ENCODE assay signal across 24 cellular contexts in the genomic region with DNA sequence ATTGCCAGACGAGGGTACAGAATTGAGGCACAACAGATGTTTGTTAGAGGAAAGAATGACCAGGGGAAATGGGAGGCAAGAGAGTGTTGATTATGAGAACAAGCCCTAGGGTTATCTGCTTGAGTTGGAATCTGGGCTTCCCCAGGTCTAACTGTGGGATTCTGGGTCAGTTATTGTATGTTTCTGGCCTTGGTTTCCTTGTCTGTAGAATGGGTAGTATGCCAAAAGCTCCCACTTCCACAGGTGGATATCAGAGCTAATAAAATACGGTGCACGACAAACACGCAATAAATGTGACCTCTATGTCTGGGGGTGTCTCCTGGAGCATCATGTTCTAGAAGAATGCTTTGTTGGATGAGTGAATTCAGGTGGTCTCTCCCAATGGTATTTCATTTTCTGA. TPM values are rescaled to one million over a fixed set of nuclear protein-coding genes. Genes with fewer than 3 reads are reported as not detected.
A peak's percentile ranks its signal among the peaks of the same experiment; 100 is the strongest.
DNase-seq lines count a peak whose midpoint lies in the region; ATAC-seq and TF ChIP-seq lines count a peak whose summit lies in the region.
"Had no signal": no experiment of that assay in that cellular context is flagged by ENCODE, and none has a peak within 500 bp of the region (broad histone marks: within the 10 kb centered on the region; RNA-seq: fewer than 3 reads in every experiment).

No MANE protein-coding gene starts in this region.

- no peak for TF ChIP-seq CTCF in HCT116 (IDR thresholded peaks at IDR 0.05 in 2 of 3, conservative IDR thresholded peaks at IDR 0.05 in 1 of 3; ENCODE audit: borderline replicate concordance in 1 of 3, insufficient read depth in 1 of 3, low read depth in 2 of 3, low read length in 2 of 3)
- no peak for TF ChIP-seq CTCF in mammary epithelial cell (conservative IDR thresholded peaks at IDR 0.05 in 1 of 2, IDR thresholded peaks at IDR 0.05 in 1 of 2; ENCODE audit: extremely low read depth in 1 of 2, insufficient read depth in 1 of 2, low read depth in 1 of 2, low read length in 2 of 2)
- TF ChIP-seq CTCF in transverse colon (IDR thresholded peaks at IDR 0.05): no peak
- no peak for TF ChIP-seq CTCF in brain microvascular endothelial cell (IDR thresholded peaks at IDR 0.05; ENCODE audit: low read depth, low read length, missing control alignments)

- 0 out of 4 replicates have a peak, but pooled peaks cover 0 to 4% of the 10 kb centered on the region in 2 experiments for H3K36me3 ChIP-seq in HCT116 (ENCODE audit: control insufficient read depth in 1 of 2, insufficient read depth in 2 of 2, low read length in 2 of 2)
- no peaks in the 10 kb centered on the region for H3K36me3 ChIP-seq in mammary epithelial cell (ENCODE audit: insufficient read depth, low read length)
- H3K36me3 ChIP-seq in mucosa of rectum (ENCODE audit: control insufficient read depth in 2 of 2, insufficient read depth in 2 of 2, low read length in 2 of 2): peaks cover 0 to 3% of the 10 kb centered on the region in 2 donors
- no peaks in the 10 kb centered on the region for H3K36me3 ChIP-seq in transverse colon
- no peaks in the 10 kb centered on the region for H3K36me3 ChIP-seq in brain microvascular endothelial cell (replicated peaks)
- H3K36me3 ChIP-seq: SJSA1 had no signal

- WGBS in mammary epithelial cell (ENCODE audit: low coverage, missing lambda C conversion rate): 94% methylated on average over 4 of the region's 4 CpGs
- 49 to 57% methylated on average over 3 to 4 of the region's 4 CpGs for WGBS in transverse colon (ENCODE audit: low coverage in 1 of 2), 2 donors

- no peak overlapping the region for H3K9ac ChIP-seq in HCT116 (ENCODE audit: low read length)
- H3K9ac ChIP-seq in mammary epithelial cell (ENCODE audit: insufficient read depth, low read length): no peak overlapping the region
- peak overlapping the region; percentile 68 to 80 for H3K9ac ChIP-seq in mucosa of rectum (ENCODE audit: low read depth in 1 of 2, low read length in 2 of 2)

- POLR2A ChIA-PET in HCT116 (lab: Charles Lee): interaction anchor here (0.8 kb wide), 1 partner anchor 25 kb away, joined by 3 read pairs; no protein-coding TSS in a partner anchor

- no peak for DNase-seq in HCT116 (ENCODE audit: low read depth, low spot score)
- DNase-seq in mammary epithelial cell: no peak
- no peak for DNase-seq in transverse colon
- DNase-seq in brain microvascular endothelial cell: no peak
- no peak for DNase-seq in NCI-H2029 treated with DMSO at 0.1 percent for 48 hours (lab: John Stamatoyannopoulos, UW)
- DNase-seq in NCI-H1048 (lab: John Stamatoyannopoulos, UW): no peak
- DNase-seq: Caco-2; CD4-positive, alpha-beta memory T cell; DND-41; H7; HFFc6; KBM-7; NCI-H1092 treated with DMSO at 0.1 percent for 48 hours; NCI-H1436 treated with DMSO at 0.1 percent for 48 hours; NCI-H1930; NCI-H226; NCI-H748 treated with DMSO at 0.1 percent for 48 hours; NK-92 treated with Interleukin-12 subunit alpha and Interleukin-12 subunit beta, amount 100 ng/mL, for 24 hours had no signal

- H3K4me2 ChIP-seq in HCT116 (ENCODE audit: low read length): peak overlapping the region; percentile 70; the same call in 1 of the 2 replicates
- H3K4me2 ChIP-seq in mammary epithelial cell (ENCODE audit: insufficient read depth, low read depth, low read length): no peak overlapping the region

- ATAC-seq in HCT116: no peak
- ATAC-seq: GM12878, Right ventricle myocardium inferior had no signal

- TF ChIP-seq EP300 in transverse colon (IDR thresholded peaks at IDR 0.05; ENCODE audit: low read depth): no peak

- no peaks in the 10 kb centered on the region for H3K9me2 ChIP-seq in HCT116 (ENCODE audit: insufficient read depth)

- H2AFZ ChIP-seq in HCT116 (ENCODE audit: low read depth, low read length, poor library complexity, severe bottlenecking): no peak overlapping the region
- no peak overlapping the region for H2AFZ ChIP-seq in mammary epithelial cell (ENCODE audit: low read depth, low read length)

- H3K27ac ChIP-seq in HCT116 (ENCODE audit: low read depth, low read length) (peak overlapping the region; percentile 73; the same call in 1 of the 2 replicates), mammary epithelial cell (ENCODE audit: insufficient read depth, low read depth, low read length) (no peak overlapping the region), mucosa of rectum (ENCODE audit: low read depth in 2 of 2, low read length in 2 of 2) (peak overlapping the region; percentile 87 to 90), transverse colon (peak overlapping the region; percentile 66 to 94 (median 74)), brain microvascular endothelial cell (no peak overlapping the region)
- H3K27ac ChIP-seq: SJSA1 had no signal

- H4K20me1 ChIP-seq in HCT116 (ENCODE audit: insufficient read depth) (no peaks in the 10 kb centered on the region), mammary epithelial cell (ENCODE audit: insufficient read depth, low read length) (no peaks in the 10 kb centered on the region)

- H3K4me1 ChIP-seq in HCT116 (ENCODE audit: control insufficient read depth in 1 of 2, insufficient read depth in 2 of 2, low read length in 2 of 2) (peaks cover 23 to 73% of the 10 kb centered on the region in 2 experiments), mammary epithelial cell (ENCODE audit: insufficient read depth, low read length) (no peaks in the 10 kb centered on the region), mucosa of rectum (ENCODE audit: control insufficient read depth in 2 of 2, insufficient read depth in 2 of 2, low read length in 2 of 2) (peaks cover 16 to 32% of the 10 kb centered on the region in 2 donors), transverse colon (peaks cover 0 to 29% (median 23%) of the 10 kb centered on the region in 4 donors)
- H3K4me1 ChIP-seq: Caco-2, SJSA1 had no signal

- no peaks in the 10 kb centered on the region for H3K27me3 ChIP-seq in HCT116 (ENCODE audit: insufficient read depth, low read length)
- no peaks in the 10 kb centered on the region for H3K27me3 ChIP-seq in mammary epithelial cell (ENCODE audit: insufficient read depth, low read length)
- no peaks in the 10 kb centered on the region for H3K27me3 ChIP-seq in mucosa of rectum (ENCODE audit: control insufficient read depth in 2 of 2, insufficient read depth in 2 of 2, low read length in 2 of 2)
- no peaks in the 10 kb centered on the region for H3K27me3 ChIP-seq in transverse colon
- H3K27me3 ChIP-seq in brain microvascular endothelial cell (replicated peaks): no peaks in the 10 kb centered on the region

- in situ Hi-C loops in mammary epithelial cell (cut with MboI; ENCODE audit: low sequenced_read_pairs in 2 of 2): no loop called here
- in situ Hi-C loops in transverse colon (cut with MboI; ENCODE audit: low pct_ligation_motif_present in 1 of 4, low pct_unique_long_range_greater_than_20kb in 1 of 4, low sequenced_read_pairs in 3 of 4): no loop called here
- in situ Hi-C loops in brain microvascular endothelial cell (cut with HindIII; ENCODE audit: low pct_ligation_motif_present, low sequenced_read_pairs): no loop called here

- TF ChIP-seq POLR2A in HCT116 (IDR thresholded peaks at IDR 0.05; ENCODE audit: borderline replicate concordance, extremely low read depth, insufficient read depth, insufficient read length) (no peak), transverse colon (IDR thresholded peaks at IDR 0.05) (no peak)

- H3K9me3 ChIP-seq in HCT116 (ENCODE audit: control insufficient read depth in 1 of 2, insufficient read depth in 1 of 2, low read depth in 1 of 2, low read length in 2 of 2): no peaks in the 10 kb centered on the region; a peak in 1 of 4 replicates
- H3K9me3 ChIP-seq in mammary epithelial cell (replicated peaks; ENCODE audit: insufficient read depth, low read length): no peaks in the 10 kb centered on the region
- H3K9me3 ChIP-seq in mucosa of rectum (ENCODE audit: control insufficient read depth in 2 of 2, low read length in 2 of 2): no peaks in the 10 kb centered on the region
- H3K9me3 ChIP-seq in transverse colon: no peaks in the 10 kb centered on the region
- H3K9me3 ChIP-seq: Caco-2, SJSA1 had no signal

- BruUV-seq in HCT116 (replicated peaks; lab: Mats Ljungman, UMichigan) (no TSS peak), mammary epithelial cell (replicated peaks; lab: Mats Ljungman, UMichigan) (TSS peak; percentile 53)

- intact Hi-C loops in HCT116 (cut with micrococcal nuclease): loop anchor here (5.0 kb wide), 1 partner anchor 104 kb away; a partner anchor contains a TSS
- intact Hi-C loops in mammary epithelial cell (cut with micrococcal nuclease): no loop called here
- intact Hi-C loops in transverse colon (cut with DNase I; ENCODE audit: low total_unique reads): no loop called here

- CTCF ChIA-PET in HCT116 (lab: Charles Lee) (interaction anchor here (1.9 kb wide), 1 partner anchor 84 kb away, joined by 14 read pairs; no protein-coding TSS in a partner anchor), mammary epithelial cell (lab: Charles Lee; ENCODE audit: low non-redundant PET) (no interaction called here)

- dilution Hi-C loops in mammary epithelial cell (cut with HindIII; ENCODE audit: low sequenced_read_pairs): no loop called here

- no peak for TF ChIP-seq RAD21 in HCT116 (IDR thresholded peaks at IDR 0.05; ENCODE audit: low read depth)

- H3K79me2 ChIP-seq in HCT116 (ENCODE audit: insufficient read depth, low read length) (no peaks in the 10 kb centered on the region), mammary epithelial cell (ENCODE audit: insufficient read depth, low read length) (no peaks in the 10 kb centered on the region)

- RAD21 ChIA-PET in HCT116 (lab: Charles Lee; ENCODE audit: low non-redundant PET in 1 of 2, low total read pairs in 2 of 2, uncharacterized antibody in 2 of 2, unreplicated experiment in 2 of 2): interaction anchor here in 1 of 2 experiments (0.6 to 1.5 kb wide), 2 partner anchors 13 to 85 kb away, joined by 3 to 4 read pairs; no protein-coding TSS in a partner anchor

- H3K4me3 ChIP-seq in HCT116 (replicated peaks in 1 of 2; ENCODE audit: low read depth in 1 of 2, low read length in 2 of 2) (no peak overlapping the region), mammary epithelial cell (replicated peaks in 1 of 3; ENCODE audit: insufficient read depth in 1 of 3, low read depth in 2 of 3, low read length in 3 of 3) (no peak overlapping the region), mucosa of rectum (ENCODE audit: low read length in 2 of 2) (peak overlapping the region; percentile 75), transverse colon (peak overlapping the region in 2 of 4 donors; percentile 29 to 44), brain microvascular endothelial cell (ENCODE audit: low read depth, low read length) (no peak overlapping the region)
- H3K4me3 ChIP-seq: GM12878, SJSA1 had no signal

TF ChIP-seq in HCT116, 20 proteins besides CTCF, POLR2A, EP300 and RAD21 (continues in another document):
- TF ChIP-seq, protein P1, sequence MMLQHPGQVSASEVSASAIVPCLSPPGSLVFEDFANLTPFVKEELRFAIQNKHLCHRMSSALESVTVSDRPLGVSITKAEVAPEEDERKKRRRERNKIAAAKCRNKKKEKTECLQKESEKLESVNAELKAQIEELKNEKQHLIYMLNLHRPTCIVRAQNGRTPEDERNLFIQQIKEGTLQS (IDR thresholded peaks at IDR 0.05): no peak
- TF ChIP-seq POLR2AphosphoS5 (IDR thresholded peaks at IDR 0.05; ENCODE audit: low read depth, low read length): no peak

RNA-seq across cellular contexts. Expression of a gene that starts 0.5 kb away (rescaled TPM):
- 15.7 TPM for total RNA-seq in HCT116 (2021; ENCODE audit: unreplicated experiment)
- polyA plus RNA-seq in HCT116 (2012): 11.9 and 12.7 TPM in 2 replicates
- total RNA-seq in mammary epithelial cell: under 1 TPM in 1 of 2 donors, not detected in 1; 0.33 TPM
- 0.11 TPM for polyA plus RNA-seq in mammary epithelial cell
- polyA minus RNA-seq in mammary epithelial cell: not detected
- 10 to 100 TPM; 14.5 to 94.6 (median 82.4) TPM for total RNA-seq in transverse colon
- total RNA-seq: CD4-positive, alpha-beta memory T cell; GM12878; OCI-LY7; Right ventricle myocardium inferior; SJSA1 had no signal
- polyA plus RNA-seq: BJ had no signal

Comparison
In these comparisons a context has a peak if more than half of its experiments do, and no peak if none do; other contexts are left out.
1. H3K27ac ChIP-seq: peak in HCT116 (single experiment), mucosa of rectum (2 of 2) and transverse colon (4 of 4); none in mammary epithelial cell (single experiment) and brain microvascular endothelial cell (single experiment).
2. H3K4me3 ChIP-seq: peak in mucosa of rectum (2 of 2); none in HCT116 (0 of 2), mammary epithelial cell (0 of 3) and brain microvascular endothelial cell (single experiment).
3. H3K9ac ChIP-seq: peak in mucosa of rectum (2 of 2); none in HCT116 (single experiment) and mammary epithelial cell (single experiment).
4. RNA of a gene that starts 0.5 kb away (total RNA-seq): 14.5 to 94.6 TPM in transverse colon and 15.7 TPM in HCT116 (single experiment); 0.33 TPM in mammary epithelial cell; every median in the first group is over 10 times any median in the second.